In the genomic region with DNA sequence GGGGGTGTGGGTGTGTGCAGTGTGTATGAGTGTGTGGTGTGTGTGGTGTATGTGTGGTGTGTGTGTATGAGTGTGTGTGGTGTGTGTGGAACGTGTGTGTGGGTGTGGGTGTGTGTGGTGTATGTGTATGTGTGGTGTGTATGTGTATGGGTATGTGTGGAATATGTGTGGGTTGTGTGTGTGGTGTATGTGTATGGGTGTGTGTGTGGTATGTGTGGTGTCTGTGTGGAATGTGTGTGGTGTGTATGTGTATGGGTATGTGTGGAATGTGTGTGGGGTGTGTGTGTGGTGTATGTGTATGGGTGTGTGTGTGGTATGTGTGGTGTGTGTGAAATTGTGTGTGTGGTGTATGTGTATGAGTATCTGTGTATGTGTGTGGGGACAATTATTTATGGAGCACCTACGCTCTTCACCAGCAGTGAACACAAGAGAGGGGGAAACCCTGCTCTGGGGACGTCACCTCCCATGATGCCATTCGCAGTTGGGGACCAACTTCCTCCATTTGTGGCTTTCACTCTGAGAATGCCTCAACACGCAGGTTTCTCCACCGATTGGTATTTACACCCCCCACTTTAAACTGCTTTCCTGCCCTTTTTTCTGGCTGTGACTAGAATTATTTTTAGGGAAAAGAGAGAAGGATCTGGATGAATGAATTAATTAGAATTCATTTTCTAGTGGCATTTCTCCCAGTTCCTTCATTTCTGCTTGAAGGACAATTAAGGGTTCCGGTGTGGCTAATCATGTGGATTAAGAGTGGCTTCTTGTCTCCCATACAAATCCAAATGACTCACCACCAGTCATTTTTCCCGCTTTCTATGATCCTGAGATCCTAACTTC, we compare ENCODE assay signal across 8 cellular contexts.
DNase-seq lines count a peak whose midpoint lies in the region; ATAC-seq, FAIRE-seq and TF ChIP-seq lines count a peak whose summit lies in the region.

No MANE protein-coding gene starts in this region.

- H3K18ac ChIP-seq in trophoblast cell (ENCODE audit: low read length) = no peak overlapping the region

- no peak overlapping the region for H4K91ac ChIP-seq in trophoblast cell (ENCODE audit: low read depth, low read length)

- H3F3A ChIP-seq in Loucy (ENCODE audit: low read depth) = no peaks in the 10 kb centered on the region

- 100% methylated on average over 1 of the region's 8 CpGs for WGBS in trophoblast cell (ENCODE audit: extremely low coverage, insufficient coverage, insufficient read length)
- WGBS in stomach, 5 donors = 53 to 73% (median 68%) methylated on average over 8 of the region's 8 CpGs

- H2AK5ac ChIP-seq in trophoblast cell (ENCODE audit: low read length) = no peak overlapping the region

- H2AFZ ChIP-seq in Loucy (ENCODE audit: low read length) (peak overlapping the region; percentile 78), trophoblast cell (ENCODE audit: insufficient read depth, low read length, poor library complexity) (no peak overlapping the region)

- no peak overlapping the region for H2BK12ac ChIP-seq in trophoblast cell (ENCODE audit: low read length)

- H3K27me3 ChIP-seq in Loucy (ENCODE audit: insufficient read depth, low read length, poor library complexity, severe bottlenecking) = no peaks in the 10 kb centered on the region
- no peaks in the 10 kb centered on the region for H3K27me3 ChIP-seq in trophoblast cell (ENCODE audit: insufficient read depth, low read length)
- no peaks in the 10 kb centered on the region for H3K27me3 ChIP-seq in stomach

- H3K9me2 ChIP-seq in Loucy (replicated peaks; ENCODE audit: low read depth, low read length) = no peaks in the 10 kb centered on the region

- H3K27ac ChIP-seq in trophoblast cell (ENCODE audit: low read depth, low read length) = no peak overlapping the region
- peak overlapping the region in 1 of 5 donors; percentile 29 for H3K27ac ChIP-seq in stomach

- H2BK120ac ChIP-seq in trophoblast cell (ENCODE audit: insufficient read depth, low read length, poor library complexity) = no peak overlapping the region

- H3K4me2 ChIP-seq in Loucy (ENCODE audit: low read depth, low read length, poor library complexity, severe bottlenecking) = peak overlapping the region; percentile 68
- H3K4me2 ChIP-seq in trophoblast cell (ENCODE audit: low read length) = no peak overlapping the region

- no peaks in the 10 kb centered on the region for H3K9me3 ChIP-seq in Loucy (ENCODE audit: insufficient read depth, low read depth, low read length)
- H3K9me3 ChIP-seq in trophoblast cell (ENCODE audit: insufficient read depth, low read depth, low read length) = peaks cover 6% of the 10 kb centered on the region
- peaks cover 0 to 13% (median 4%) of the 10 kb centered on the region in 4 donors for H3K9me3 ChIP-seq in stomach

- peak; percentile 70 for DNase-seq in GM12892 (ENCODE audit: insufficient read length)
- peak; percentile 58 for DNase-seq in activated T-cell treated with anti-CD3 and anti-CD28 coated beads for 48 hours (ENCODE audit: low read depth)
- peak; percentile 18 to 27 for DNase-seq in trophoblast cell
- DNase-seq in ACHN = no peak
- no peak for DNase-seq in mucosa of gallbladder (ENCODE audit: low spot score)
- no peak for DNase-seq in stomach

- peak overlapping the region; percentile 80 for H3K23ac ChIP-seq in trophoblast cell (ENCODE audit: low read length)

- ATAC-seq in GM21717 (IDR thresholded peaks at IDR 0.05; ENCODE audit: unreplicated experiment) = peak; percentile 89

- no peak for TF ChIP-seq EP300 in stomach (IDR thresholded peaks at IDR 0.05)

- H4K20me1 ChIP-seq in Loucy (ENCODE audit: insufficient read depth, low read length, poor library complexity, severe bottlenecking) = no peaks in the 10 kb centered on the region

- TF ChIP-seq POLR2A in GM12892 (IDR thresholded peaks at IDR 0.05; ENCODE audit: low read depth, low read length) (no peak), stomach (IDR thresholded peaks at IDR 0.05) (no peak)

- H3K79me1 ChIP-seq in trophoblast cell (ENCODE audit: low read length) = no peaks in the 10 kb centered on the region

- no peak overlapping the region for H3K4ac ChIP-seq in trophoblast cell (ENCODE audit: low read depth, low read length)

- intact Hi-C loops in stomach (cut with DNase I; ENCODE audit: low total_unique reads) = no loop called here

- in situ Hi-C loops in ACHN (cut with HindIII; ENCODE audit: low pct_ligation_motif_present, low pct_unique_long_range_greater_than_20kb, low sequenced_read_pairs) = no loop called here

- no peak overlapping the region for H2BK5ac ChIP-seq in trophoblast cell (ENCODE audit: low read depth, low read length, poor library complexity)

- no peak overlapping the region for H4K8ac ChIP-seq in trophoblast cell (ENCODE audit: low read depth, low read length)

- H3K4me3 ChIP-seq in Loucy (ENCODE audit: low read length, poor library complexity, severe bottlenecking) = peak overlapping the region; percentile 62
- H3K4me3 ChIP-seq in trophoblast cell (ENCODE audit: low read depth, low read length) = peak overlapping the region; percentile 61
- H3K4me3 ChIP-seq in stomach = no peak overlapping the region

- H3K79me2 ChIP-seq in Loucy (ENCODE audit: insufficient read depth, low read length) (no peaks in the 10 kb centered on the region), trophoblast cell (ENCODE audit: control insufficient read depth, insufficient read depth, low read length, poor library complexity) (no peaks in the 10 kb centered on the region)

- H3K36me3 ChIP-seq in Loucy (ENCODE audit: insufficient read depth, low read length) (no peaks in the 10 kb centered on the region), trophoblast cell (ENCODE audit: control insufficient read depth in 1 of 2, insufficient read depth in 2 of 2, low read length in 2 of 2) (no peaks in the 10 kb centered on the region), stomach (peaks cover 0 to under 1% (median 0%) of the 10 kb centered on the region in 4 donors)

- H3K14ac ChIP-seq in trophoblast cell (ENCODE audit: low read length) = no peak overlapping the region

- H3K4me1 ChIP-seq in Loucy (ENCODE audit: insufficient read depth, low read length, poor library complexity, severe bottlenecking) (peaks cover 11% of the 10 kb centered on the region), trophoblast cell (ENCODE audit: control insufficient read depth in 1 of 2, insufficient read depth in 2 of 2, low read length in 2 of 2) (peaks cover 0 to 3% of the 10 kb centered on the region in 2 experiments), stomach (peaks cover 0 to 21% (median 0%) of the 10 kb centered on the region in 4 donors)

- FAIRE-seq in GM12892 (lab: Jason Lieb, UNC) = peak; percentile 100

- peak overlapping the region; percentile 34 for H3K9ac ChIP-seq in Loucy (ENCODE audit: low read depth, low read length, poor library complexity, severe bottlenecking)
- H3K9ac ChIP-seq in trophoblast cell (ENCODE audit: low read length) = no peak overlapping the region

- H4K12ac ChIP-seq in trophoblast cell (ENCODE audit: low read depth, low read length) = no peak overlapping the region

- TF ChIP-seq CTCF in Loucy (conservative IDR thresholded peaks at IDR 0.05; ENCODE audit: low read length) = no peak
- no peak for TF ChIP-seq CTCF in stomach (IDR thresholded peaks at IDR 0.05)

Comparison
In these comparisons a context has a peak if more than half of its experiments do, and no peak if none do; other contexts are left out.
1. DNase-seq: peak in GM12892 (single experiment), activated T-cell treated with anti-CD3 and anti-CD28 coated beads for 48 hours (single experiment) and trophoblast cell (2 of 2); none in ACHN (single experiment), mucosa of gallbladder (single experiment) and stomach (single experiment).
2. H3K4me3 ChIP-seq: peak in Loucy (single experiment) and trophoblast cell (single experiment); none in stomach (0 of 4).